21 cellular contexts compared by ENCODE assay signal in genomic region chr16:72789465-72789864, GRCh38.
"Had no signal": no experiment of that assay in that cellular context is flagged by ENCODE, and none has a peak within 500 bp of the region (broad histone marks: within the 10 kb centered on the region; RNA-seq: fewer than 3 reads in every experiment).

No MANE protein-coding gene starts in this region.

- H3K9me3 Mint-ChIP-seq: activated naive CD8-positive, alpha-beta T cell treated with anti-CD3 and anti-CD28 coated beads, Interleukin-2, amount 10 ng/mL, durations not matched to agents 7 days and 5 days; natural killer cell; T-helper 2 cell treated with Interferon-gamma antibody and Interleukin-4, amounts not matched to agents 5 μg/mL and 100 μg/mL, for 36 hours had no signal

- H3K27ac Mint-ChIP-seq: activated naive CD8-positive, alpha-beta T cell treated with anti-CD3 and anti-CD28 coated beads, Interleukin-2, amount 10 ng/mL, durations not matched to agents 7 days and 5 days; T-helper 2 cell treated with Interferon-gamma antibody and Interleukin-4, amounts not matched to agents 5 μg/mL and 100 μg/mL, for 36 hours had no signal

- H3K9me3 ChIP-seq: left ventricle myocardium inferior, neutrophil, transverse colon, uterus had no signal

- H3K9ac ChIP-seq: parathyroid adenoma had no signal

- H3K4me3 ChIP-seq: cardiac muscle cell, left ventricle myocardium inferior, transverse colon, uterus had no signal

- H3K4me1 ChIP-seq: parathyroid adenoma, uterus had no signal

- DNase-seq: activated CD4-positive, alpha-beta T cell treated with anti-CD3 and anti-CD28 coated beads, Interleukin-2, amount 50 U/mL, for 1 hour; activated CD4-positive, CD25-positive, alpha-beta regulatory T cell treated with anti-CD3 and anti-CD28 coated beads, Interleukin-2, amount 50 U/mL, for 72 hours; activated gamma-delta T cell treated with Interleukin-2 at 50 U/mL for 16 hours; activated naive CD8-positive, alpha-beta T cell treated with anti-CD3 and anti-CD28 coated beads, Interleukin-2, amount 10 ng/mL, durations not matched to agents 7 days and 5 days; activated T-cell treated with anti-CD3 and anti-CD28 coated beads, Interleukin-2, amount 50 U/mL, for 1 hour; amniotic stem cell; dermis blood vessel endothelial cell; effector CD8-positive, alpha-beta T cell; hippocampal formation; left ventricle myocardium inferior; natural killer cell; right cardiac atrium; stimulated activated CD4-positive, alpha-beta T cell treated with anti-CD3 and anti-CD28 coated beads, Interleukin-4, amount 100 ng/mL, for 24 hours; stimulated activated naive CD4-positive, alpha-beta T cell treated with Interleukin-2 at 50 U/mL for 16 hours; transverse colon; uterus; WERI-Rb-1 had no signal

- H3K27me3 ChIP-seq: cardiac muscle cell, transverse colon, uterus had no signal

- H3K36me3 ChIP-seq: cardiac muscle cell, neutrophil, uterus had no signal

- H3K36me3 Mint-ChIP-seq: natural killer cell had no signal

- H3K4me3 Mint-ChIP-seq: activated naive CD8-positive, alpha-beta T cell treated with anti-CD3 and anti-CD28 coated beads, Interleukin-2, amount 10 ng/mL, durations not matched to agents 7 days and 5 days; natural killer cell; T-helper 2 cell treated with Interferon-gamma antibody and Interleukin-4, amounts not matched to agents 5 μg/mL and 100 μg/mL, for 36 hours had no signal

- H3K27ac ChIP-seq: cardiac muscle cell, left ventricle myocardium inferior, neutrophil, parathyroid adenoma, transverse colon, uterus, WERI-Rb-1 had no signal
